In the genomic region with DNA sequence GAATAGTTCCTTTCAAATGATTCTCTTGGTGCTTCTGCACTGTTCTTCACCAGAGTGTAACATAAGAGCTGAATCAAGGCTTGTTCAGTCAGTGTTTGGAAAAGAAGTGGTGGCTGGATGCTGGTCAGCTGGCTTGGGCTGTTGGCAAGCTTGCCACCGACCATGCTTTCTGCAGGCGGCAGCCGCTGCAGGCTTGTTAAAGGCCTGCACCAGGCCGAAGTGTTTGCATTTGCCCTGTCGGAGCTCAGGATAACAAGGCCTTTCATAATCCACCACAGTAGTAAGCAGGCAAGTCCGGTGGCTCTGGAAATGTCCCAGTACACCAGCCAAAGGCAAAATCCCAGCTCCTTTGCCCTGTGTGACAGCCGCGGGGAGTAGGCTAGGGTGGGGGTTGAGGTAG, we compare ENCODE assay signal across 1 cellular context.
A peak's percentile ranks its signal among the peaks of the same experiment; 100 is the strongest.
TF ChIP-seq lines count a peak whose summit lies in the region.

No MANE protein-coding gene starts in this region.

TF ChIP-seq in HepG2, 621 proteins besides CTCF, POLR2A, EP300 and RAD21 (continued from another document and continues in another):
- no peak for TF ChIP-seq KLF12 (CRISPR knock-in tag; IDR thresholded peaks at IDR 0.05; ENCODE audit: borderline replicate concordance)
- no peak for TF ChIP-seq FOXK2 (IDR thresholded peaks at IDR 0.05)
- no peak; the same call in 1 of the 2 replicates for TF ChIP-seq ZNF788 (CRISPR knock-in tag; IDR thresholded peaks at IDR 0.05; ENCODE audit: borderline replicate concordance)
- TF ChIP-seq, protein P1, sequence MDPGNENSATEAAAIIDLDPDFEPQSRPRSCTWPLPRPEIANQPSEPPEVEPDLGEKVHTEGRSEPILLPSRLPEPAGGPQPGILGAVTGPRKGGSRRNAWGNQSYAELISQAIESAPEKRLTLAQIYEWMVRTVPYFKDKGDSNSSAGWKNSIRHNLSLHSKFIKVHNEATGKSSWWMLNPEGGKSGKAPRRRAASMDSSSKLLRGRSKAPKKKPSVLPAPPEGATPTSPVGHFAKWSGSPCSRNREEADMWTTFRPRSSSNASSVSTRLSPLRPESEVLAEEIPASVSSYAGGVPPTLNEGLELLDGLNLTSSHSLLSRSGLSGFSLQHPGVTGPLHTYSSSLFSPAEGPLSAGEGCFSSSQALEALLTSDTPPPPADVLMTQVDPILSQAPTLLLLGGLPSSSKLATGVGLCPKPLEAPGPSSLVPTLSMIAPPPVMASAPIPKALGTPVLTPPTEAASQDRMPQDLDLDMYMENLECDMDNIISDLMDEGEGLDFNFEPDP (CRISPR knock-in tag; conservative IDR thresholded peaks at IDR 0.05), result no peak
- 0 out of 2 replicates have a peak, but pooled peaks have one; percentile 56 for TF ChIP-seq IRF2 (CRISPR knock-in tag; IDR thresholded peaks at IDR 0.05)
- TF ChIP-seq ZNF18 (CRISPR knock-in tag; IDR thresholded peaks at IDR 0.05; ENCODE audit: insufficient replicate concordance), result no peak
- peak; percentile 43; the same call in 1 of the 2 replicates for TF ChIP-seq ZNF331 (CRISPR knock-in tag; IDR thresholded peaks at IDR 0.05)
- no peak for TF ChIP-seq ZNF124 (CRISPR knock-in tag; IDR thresholded peaks at IDR 0.05)
- TF ChIP-seq THRA (CRISPR knock-in tag; IDR thresholded peaks at IDR 0.05; ENCODE audit: borderline replicate concordance), result no peak
- TF ChIP-seq ZBTB1 (CRISPR knock-in tag; IDR thresholded peaks at IDR 0.05; ENCODE audit: borderline replicate concordance), result no peak
- no peak for TF ChIP-seq ZMAT5 (CRISPR knock-in tag; IDR thresholded peaks at IDR 0.05; ENCODE audit: borderline replicate concordance, low read depth)
- no peak for TF ChIP-seq MZF1 (CRISPR knock-in tag; IDR thresholded peaks at IDR 0.05; ENCODE audit: borderline replicate concordance)
- TF ChIP-seq ZNF232 (CRISPR knock-in tag; IDR thresholded peaks at IDR 0.05; ENCODE audit: borderline replicate concordance), result peak; percentile 70; the same call in 1 of the 2 replicates
- TF ChIP-seq ZNF781 (CRISPR knock-in tag; IDR thresholded peaks at IDR 0.05; ENCODE audit: borderline replicate concordance, not compliant biosample characterization), result no peak
- TF ChIP-seq, protein P2, sequence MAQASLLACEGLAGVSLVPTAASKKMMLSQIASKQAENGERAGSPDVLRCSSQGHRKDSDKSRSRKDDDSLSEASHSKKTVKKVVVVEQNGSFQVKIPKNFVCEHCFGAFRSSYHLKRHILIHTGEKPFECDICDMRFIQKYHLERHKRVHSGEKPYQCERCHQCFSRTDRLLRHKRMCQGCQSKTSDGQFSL (CRISPR knock-in tag; IDR thresholded peaks at IDR 0.05), result no peak
- no peak for TF ChIP-seq SAFB2 (CRISPR knock-in tag; IDR thresholded peaks at IDR 0.05; ENCODE audit: borderline replicate concordance, low read depth)
- no peak for TF ChIP-seq ZNF747 (CRISPR knock-in tag; IDR thresholded peaks at IDR 0.05; ENCODE audit: borderline replicate concordance)
- TF ChIP-seq ZNF24 (IDR thresholded peaks at IDR 0.05), result no peak
- no peak for TF ChIP-seq ZSCAN9 (CRISPR knock-in tag; IDR thresholded peaks at IDR 0.05; ENCODE audit: borderline replicate concordance)
- no peak for TF ChIP-seq SMAD9 (CRISPR knock-in tag; IDR thresholded peaks at IDR 0.05)
- TF ChIP-seq ZNF225 (CRISPR knock-in tag; IDR thresholded peaks at IDR 0.05), result no peak
- no peak for TF ChIP-seq ZBTB42 (CRISPR knock-in tag; IDR thresholded peaks at IDR 0.05)
- no peak for TF ChIP-seq MXD1 (CRISPR knock-in tag; IDR thresholded peaks at IDR 0.05)
- TF ChIP-seq ZNF678 (CRISPR knock-in tag; IDR thresholded peaks at IDR 0.05), result no peak
- TF ChIP-seq ZMYM2 (CRISPR knock-in tag; IDR thresholded peaks at IDR 0.05), result no peak
- TF ChIP-seq ZNF292 (CRISPR knock-in tag; IDR thresholded peaks at IDR 0.05; ENCODE audit: borderline replicate concordance, low read depth), result peak; percentile 82; the same call in 1 of the 2 replicates
- TF ChIP-seq ZNF616 (CRISPR knock-in tag; IDR thresholded peaks at IDR 0.05; ENCODE audit: low read depth), result no peak
- TF ChIP-seq KMT2B (CRISPR knock-in tag; IDR thresholded peaks at IDR 0.05), result peak; percentile 57; the same call in 1 of the 2 replicates
- 0 out of 2 replicates have a peak, but pooled peaks have one; percentile 44 for TF ChIP-seq ZNF761 (CRISPR knock-in tag; conservative IDR thresholded peaks at IDR 0.05)
- 0 out of 2 replicates have a peak, but pooled peaks have one; percentile 40 for TF ChIP-seq BCL3 (CRISPR knock-in tag; IDR thresholded peaks at IDR 0.05)
- TF ChIP-seq, protein P3, sequence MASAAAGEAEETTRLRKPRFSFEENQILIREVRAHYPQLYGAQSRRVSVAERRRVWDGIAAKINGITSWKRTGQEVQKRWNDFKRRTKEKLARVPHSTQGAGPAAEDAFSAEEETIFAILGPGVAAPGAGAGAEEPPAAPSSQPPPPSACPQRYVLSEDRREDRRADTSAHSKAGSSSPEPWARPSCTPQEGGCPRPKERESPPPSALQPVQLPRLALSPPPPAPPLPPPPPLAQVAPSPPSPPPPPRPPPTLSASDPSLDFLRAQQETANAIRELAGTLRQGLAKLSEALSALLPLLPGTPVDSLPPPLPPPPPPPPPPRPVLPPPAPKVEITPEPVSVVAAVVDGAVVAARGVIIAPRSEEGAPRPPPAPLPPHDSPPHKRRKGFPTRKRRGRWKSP (CRISPR knock-in tag; IDR thresholded peaks at IDR 0.05), result 0 out of 2 replicates have a peak, but pooled peaks have one; percentile 38
- peak; percentile 65; the same call in 1 of the 2 replicates for TF ChIP-seq MXD3 (CRISPR knock-in tag; IDR thresholded peaks at IDR 0.05)
- no peak for TF ChIP-seq THAP7 (CRISPR knock-in tag; IDR thresholded peaks at IDR 0.05)
- no peak for TF ChIP-seq ZBTB21 (CRISPR knock-in tag; IDR thresholded peaks at IDR 0.05)
- TF ChIP-seq AKAP8 (CRISPR knock-in tag; IDR thresholded peaks at IDR 0.05), result no peak
- no peak; the same call in 1 of the 2 replicates for TF ChIP-seq STAG1 (CRISPR knock-in tag; IDR thresholded peaks at IDR 0.05)
- no peak for TF ChIP-seq DBP (CRISPR knock-in tag; IDR thresholded peaks at IDR 0.05; ENCODE audit: not compliant biosample characterization)
- TF ChIP-seq ZBTB20 (CRISPR knock-in tag; IDR thresholded peaks at IDR 0.05; ENCODE audit: borderline replicate concordance, low read depth), result no peak
- no peak for TF ChIP-seq AHR (CRISPR knock-in tag; IDR thresholded peaks at IDR 0.05)
- TF ChIP-seq ZBTB39 (CRISPR knock-in tag; IDR thresholded peaks at IDR 0.05), result no peak
- TF ChIP-seq JUNB (CRISPR knock-in tag; IDR thresholded peaks at IDR 0.05; ENCODE audit: borderline replicate concordance), result no peak
- no peak for TF ChIP-seq NFKBIZ (CRISPR knock-in tag; IDR thresholded peaks at IDR 0.05)
- TF ChIP-seq ZNF432 (CRISPR knock-in tag; IDR thresholded peaks at IDR 0.05; ENCODE audit: borderline replicate concordance), result no peak
- no peak for TF ChIP-seq PBX2 (CRISPR knock-in tag; IDR thresholded peaks at IDR 0.05)
- no peak for TF ChIP-seq SP4 (CRISPR knock-in tag; IDR thresholded peaks at IDR 0.05)
- TF ChIP-seq ZNF543 (CRISPR knock-in tag; IDR thresholded peaks at IDR 0.05), result no peak
- TF ChIP-seq SOX6 (IDR thresholded peaks at IDR 0.05), result no peak
- peak; percentile 47; the same call in 1 of the 2 replicates for TF ChIP-seq SOX6 (CRISPR knock-in tag; IDR thresholded peaks at IDR 0.05)
- peak; percentile 57; the same call in 1 of the 2 replicates for TF ChIP-seq KDM5B (CRISPR knock-in tag; IDR thresholded peaks at IDR 0.05; ENCODE audit: borderline replicate concordance)
- TF ChIP-seq FOXA1 (IDR thresholded peaks at IDR 0.05), result no peak
- TF ChIP-seq FOXA1 (CRISPR knock-in tag; IDR thresholded peaks at IDR 0.05), result peak; percentile 38; the same call in 1 of the 2 replicates
- TF ChIP-seq SATB2 (CRISPR knock-in tag; IDR thresholded peaks at IDR 0.05), result 0 out of 2 replicates have a peak, but pooled peaks have one; percentile 27
